ENCODE assay signal across 7 cellular contexts in the genomic region with DNA sequence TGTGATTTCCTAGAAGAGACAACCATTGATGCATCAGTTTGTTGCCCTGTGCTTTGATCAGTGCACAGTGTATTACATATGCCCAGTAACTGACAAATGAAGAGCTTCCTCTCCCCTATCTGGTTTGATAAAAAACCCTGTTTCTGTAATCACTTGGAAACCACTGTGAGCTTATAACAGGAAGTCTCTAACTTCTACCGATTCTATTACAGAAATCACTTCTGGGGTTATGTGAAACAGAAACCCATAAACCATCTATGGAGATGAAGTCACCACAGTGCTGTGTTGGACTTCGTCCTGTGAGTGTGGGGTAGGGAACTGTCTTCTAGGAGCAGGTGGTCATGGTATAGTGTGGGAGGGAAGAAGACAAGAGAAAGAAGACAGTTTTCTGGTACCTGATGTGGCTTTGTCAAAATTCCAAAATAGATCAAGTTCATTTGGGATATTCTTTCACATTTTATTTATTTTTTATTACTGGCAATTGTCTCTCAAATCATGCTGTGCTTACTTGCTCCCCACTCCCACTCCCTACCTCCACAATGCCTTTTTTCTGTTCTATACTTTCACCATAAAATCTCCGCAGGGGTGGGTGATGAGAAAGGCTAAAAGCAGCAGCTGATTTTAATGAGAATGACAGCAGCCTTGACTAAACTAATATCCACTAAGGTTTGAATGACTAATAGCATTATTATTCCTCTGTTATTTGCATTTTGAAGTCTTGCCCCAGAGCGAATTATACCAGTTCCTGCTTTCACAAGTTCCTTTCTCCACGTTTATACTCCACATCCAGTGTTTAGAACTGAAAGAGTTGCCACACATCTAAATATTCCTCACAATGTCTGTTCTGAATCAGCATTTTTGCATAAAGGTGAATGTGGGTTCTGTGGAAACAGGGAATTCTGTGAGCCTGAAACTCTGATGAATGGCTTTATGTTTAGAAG. TPM values are rescaled to one million over a fixed set of nuclear protein-coding genes. Genes with fewer than 3 reads are reported as not detected.
DNase-seq lines count a peak whose midpoint lies in the region; ATAC-seq and TF ChIP-seq lines count a peak whose summit lies in the region.

No MANE protein-coding gene starts in this region.

- H4K12ac ChIP-seq in trophoblast cell (ENCODE audit: low read depth, low read length) = no peak overlapping the region

- H4K8ac ChIP-seq in trophoblast cell (ENCODE audit: low read depth, low read length) = no peak overlapping the region

- H3K9me3 ChIP-seq in adipocyte (ENCODE audit: control insufficient read depth, low read length) (no peaks in the 10 kb centered on the region), trophoblast cell (ENCODE audit: insufficient read depth, low read depth, low read length) (no peaks in the 10 kb centered on the region)
- no peaks in the 10 kb centered on the region for H3K9me3 ChIP-seq in CD8-positive, alpha-beta T cell (ENCODE audit: low read length)

- peaks cover 6% of the 10 kb centered on the region for H3K79me1 ChIP-seq in trophoblast cell (ENCODE audit: low read length)

- DNase-seq in adipocyte (ENCODE audit: low read depth) = peak; percentile 85
- peak; percentile 62 to 96 for DNase-seq in trophoblast cell
- DNase-seq in NCI-H2107 treated with DMSO at 0.1 percent for 48 hours (lab: John Stamatoyannopoulos, UW; ENCODE audit: unreplicated experiment) = no peak
- no peak for DNase-seq in activated T-cell treated with anti-CD3 and anti-CD28 coated beads for 4 hours
- no peak for DNase-seq in CD8-positive, alpha-beta T cell

- peak overlapping the region; percentile 21 for H3K27ac ChIP-seq in trophoblast cell (ENCODE audit: low read depth, low read length)
- H3K27ac ChIP-seq in CD8-positive, alpha-beta T cell (ENCODE audit: low read depth, low read length) = no peak overlapping the region

- WGBS in trophoblast cell (ENCODE audit: extremely low coverage, insufficient coverage, insufficient read length) = no CpG with 5 or more reads among the region's 5 CpGs

- no peak overlapping the region for H2AFZ ChIP-seq in trophoblast cell (ENCODE audit: insufficient read depth, low read length, poor library complexity)

- H3K4me2 ChIP-seq in trophoblast cell (ENCODE audit: low read length) = no peak overlapping the region

- no peak overlapping the region for H3K27ac Mint-ChIP-seq in CD8-positive, alpha-beta T cell

- H3K14ac ChIP-seq in trophoblast cell (ENCODE audit: low read length) = peak overlapping the region; percentile 54

- peak overlapping the region; percentile 62 for H3K9ac ChIP-seq in adipocyte (ENCODE audit: low read length)
- no peak overlapping the region for H3K9ac ChIP-seq in trophoblast cell (ENCODE audit: low read length)

- H3K4ac ChIP-seq in trophoblast cell (ENCODE audit: low read depth, low read length) = no peak overlapping the region

- H3K27me3 Mint-ChIP-seq in CD8-positive, alpha-beta T cell (ENCODE audit: low read depth) = no peaks in the 10 kb centered on the region

- CTCF ChIA-PET in CD8-positive, alpha-beta T cell (lab: Charles Lee) = no interaction called here

- no peaks in the 10 kb centered on the region for H3K36me3 ChIP-seq in adipocyte (ENCODE audit: control insufficient read depth, insufficient read depth, low read length, severe bottlenecking)
- H3K36me3 ChIP-seq in trophoblast cell (ENCODE audit: control insufficient read depth in 1 of 2, insufficient read depth in 2 of 2, low read length in 2 of 2) = no peaks in the 10 kb centered on the region
- no peaks in the 10 kb centered on the region for H3K36me3 ChIP-seq in CD8-positive, alpha-beta T cell (ENCODE audit: insufficient read depth, low read length)

- H3K9me3 Mint-ChIP-seq in CD8-positive, alpha-beta T cell = no peaks in the 10 kb centered on the region

- H3K18ac ChIP-seq in trophoblast cell (ENCODE audit: low read length) = no peak overlapping the region

- no peaks in the 10 kb centered on the region for H3K4me1 Mint-ChIP-seq in CD8-positive, alpha-beta T cell (ENCODE audit: low read depth)

- no peaks in the 10 kb centered on the region for H3K36me3 Mint-ChIP-seq in CD8-positive, alpha-beta T cell

- H3K23ac ChIP-seq in trophoblast cell (ENCODE audit: low read length) = no peak overlapping the region

- H3K4me1 ChIP-seq in adipocyte (ENCODE audit: control insufficient read depth, insufficient read depth, low read length) = peaks cover 48% of the 10 kb centered on the region
- peaks cover 5% of the 10 kb centered on the region in 2 experiments for H3K4me1 ChIP-seq in trophoblast cell (ENCODE audit: control insufficient read depth in 1 of 2, insufficient read depth in 2 of 2, low read length in 2 of 2)
- no peaks in the 10 kb centered on the region for H3K4me1 ChIP-seq in CD8-positive, alpha-beta T cell (ENCODE audit: insufficient read depth, low read length)

- TF ChIP-seq CTCF in CD8-positive, alpha-beta T cell (IDR thresholded peaks at IDR 0.05) = no peak

- POLR2A ChIA-PET in CD8-positive, alpha-beta T cell (lab: Charles Lee) = no interaction called here

- H2BK12ac ChIP-seq in trophoblast cell (ENCODE audit: low read length) = no peak overlapping the region

- H2AK5ac ChIP-seq in trophoblast cell (ENCODE audit: low read length) = peak overlapping the region; percentile 76

- no peaks in the 10 kb centered on the region for H3K79me2 ChIP-seq in trophoblast cell (ENCODE audit: control insufficient read depth, insufficient read depth, low read length, poor library complexity)

- intact Hi-C loops in CD8-positive, alpha-beta T cell (cut with DNase I, micrococcal nuclease) = no loop called here

- no peaks in the 10 kb centered on the region for H3K27me3 ChIP-seq in adipocyte (replicated peaks; ENCODE audit: control insufficient read depth, insufficient read depth, low read length)
- no peaks in the 10 kb centered on the region for H3K27me3 ChIP-seq in trophoblast cell (ENCODE audit: insufficient read depth, low read length)
- no peaks in the 10 kb centered on the region for H3K27me3 ChIP-seq in CD8-positive, alpha-beta T cell (ENCODE audit: insufficient read depth, low read length)

- H3K4me3 Mint-ChIP-seq in CD8-positive, alpha-beta T cell = no peak overlapping the region

- no peak overlapping the region for H2BK120ac ChIP-seq in trophoblast cell (ENCODE audit: insufficient read depth, low read length, poor library complexity)

- no peak overlapping the region for H4K91ac ChIP-seq in trophoblast cell (ENCODE audit: low read depth, low read length)

- ATAC-seq in GM19452 (IDR thresholded peaks at IDR 0.05; ENCODE audit: unreplicated experiment) = peak; percentile 94
- peak; percentile 82 for ATAC-seq in HG03139 (IDR thresholded peaks at IDR 0.05; ENCODE audit: unreplicated experiment)
- no peak for ATAC-seq in CD8-positive, alpha-beta T cell

- no peak overlapping the region for H2BK5ac ChIP-seq in trophoblast cell (ENCODE audit: low read depth, low read length, poor library complexity)

- H3K4me3 ChIP-seq in adipocyte (ENCODE audit: low read length) (peak overlapping the region; percentile 57), trophoblast cell (ENCODE audit: low read depth, low read length) (no peak overlapping the region)
- H3K4me3 ChIP-seq in CD8-positive, alpha-beta T cell (ENCODE audit: low read depth, low read length) = no peak overlapping the region

RNA-seq across cellular contexts. Expression of a gene that starts 41.7 kb away (rescaled TPM):
- 71.5 and 74.8 TPM in 2 replicates for polyA plus RNA-seq in trophoblast cell (2013)
- total RNA-seq in CD8-positive, alpha-beta T cell = not detected

Comparison
In these comparisons a context has a peak if more than half of its experiments do, and no peak if none do; other contexts are left out.
1. DNase-seq: peak in adipocyte (single experiment) and trophoblast cell (2 of 2); none in NCI-H2107 treated with DMSO at 0.1 percent for 48 hours (single experiment), activated T-cell treated with anti-CD3 and anti-CD28 coated beads for 4 hours (single experiment) and CD8-positive, alpha-beta T cell (0 of 7).